ENCODE assay signal across 8 cellular contexts in the genomic region with DNA sequence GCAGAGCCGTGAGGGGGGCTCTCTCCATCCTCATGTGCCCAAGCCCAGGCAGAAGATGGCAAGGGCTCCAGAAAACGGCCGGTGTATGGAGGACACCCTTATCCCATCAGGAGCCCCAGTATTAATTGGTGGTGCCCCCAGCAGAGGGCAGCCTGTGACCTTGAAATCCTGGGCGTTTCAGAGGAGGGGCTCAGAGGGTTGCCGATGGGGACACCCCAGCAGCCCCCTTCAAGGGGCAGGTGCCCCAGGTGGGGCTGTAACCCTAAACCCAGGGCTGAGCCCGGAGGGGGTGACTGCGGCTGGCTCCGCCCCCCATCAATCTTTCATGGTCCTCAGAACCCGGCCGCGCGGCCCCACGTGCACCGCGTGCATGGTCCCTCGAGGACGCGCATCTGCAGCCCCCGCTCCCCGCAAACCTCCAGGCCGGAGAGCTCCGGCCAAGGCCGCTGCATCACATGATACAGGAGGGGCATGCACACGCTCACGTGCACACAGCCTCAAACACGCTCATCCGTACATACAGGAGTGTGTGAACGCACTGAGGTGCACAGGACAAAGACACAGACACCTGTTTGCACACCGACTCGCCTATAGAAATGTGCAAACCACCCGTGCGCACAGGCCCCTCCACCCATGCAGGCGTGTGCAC. TPM values are rescaled to one million over a fixed set of nuclear protein-coding genes. Genes with fewer than 3 reads are reported as not detected.
DNase-seq lines count a peak whose midpoint lies in the region; ATAC-seq lines count a peak whose summit lies in the region.

No MANE protein-coding gene starts in this region.

- peaks cover 8% of the 10 kb centered on the region for H4K20me1 ChIP-seq in Karpas-422 (ENCODE audit: insufficient read depth, low read depth, low read length)

- no peaks in the 10 kb centered on the region for H3K9me2 ChIP-seq in Karpas-422 (replicated peaks; ENCODE audit: insufficient read depth, low read length)

- H3K27me3 ChIP-seq in Karpas-422 (ENCODE audit: low read length) = no peaks in the 10 kb centered on the region

- no peaks in the 10 kb centered on the region for H3K27me3 Mint-ChIP-seq in activated T-cell treated with anti-CD3 and anti-CD28 coated beads, Interleukin-2, amount 50 U/mL, for 4 hours (ENCODE audit: low read depth)

- peaks cover 27% of the 10 kb centered on the region for H3K4me1 ChIP-seq in Karpas-422 (ENCODE audit: low read length)

- peak overlapping the region; percentile 93 for H3K4me3 ChIP-seq in Karpas-422 (ENCODE audit: low read length)

- peaks cover 22% of the 10 kb centered on the region for H3K79me2 ChIP-seq in Karpas-422 (ENCODE audit: low read length)

- peak overlapping the region; percentile 90 for H3K4me3 Mint-ChIP-seq in activated T-cell treated with anti-CD3 and anti-CD28 coated beads, Interleukin-2, amount 50 U/mL, for 4 hours

- peak overlapping the region; percentile 80 for H3K9ac ChIP-seq in Karpas-422 (ENCODE audit: low read length)

- no peaks in the 10 kb centered on the region for H3K9me3 Mint-ChIP-seq in activated T-cell treated with anti-CD3 and anti-CD28 coated beads, Interleukin-2, amount 50 U/mL, for 4 hours

- H3K4me2 ChIP-seq in Karpas-422 (ENCODE audit: low read depth, low read length, poor library complexity, severe bottlenecking) = peak overlapping the region; percentile 86

- H2AFZ ChIP-seq in Karpas-422 (ENCODE audit: low read length) = peak overlapping the region; percentile 49; the same call in 1 of the 2 replicates

- intact Hi-C loops in head of caudate nucleus (cut with DNase I) (loop anchor here (10.0 kb wide), 1 partner anchor 212 kb away; a partner anchor contains a TSS), posterior vena cava (cut with DNase I) (loop anchor here in 1 of 2 donors (10.0 kb wide), 1 partner anchor 52 kb away; a partner anchor contains a TSS)

- H3K9me3 ChIP-seq in Karpas-422 (ENCODE audit: low read length) = no peaks in the 10 kb centered on the region

- H3K4me1 Mint-ChIP-seq in activated T-cell treated with anti-CD3 and anti-CD28 coated beads, Interleukin-2, amount 50 U/mL, for 4 hours (ENCODE audit: low read depth) = peaks cover 23% of the 10 kb centered on the region

- peak; percentile 53 for DNase-seq in COLO668 (lab: John Stamatoyannopoulos, UW; ENCODE audit: unreplicated experiment)
- DNase-seq in Karpas-422 = peak; percentile 78
- DNase-seq in activated T-cell treated with anti-CD3 and anti-CD28 coated beads, Interleukin-2, amount 50 U/mL, for 4 hours = no peak
- DNase-seq in head of caudate nucleus = peak in 39 of 42 donors; percentile 47 to 86 (median 67)
- DNase-seq in posterior vena cava (ENCODE audit: low spot score) = peak; percentile 85
- no peak for DNase-seq in GM19240 (ENCODE audit: insufficient read length, low spot score)

- peak overlapping the region; percentile 47 for H3K27ac ChIP-seq in Karpas-422 (ENCODE audit: low read length)

- peaks cover 21% of the 10 kb centered on the region; the same call in 1 of the 2 replicates for H3K36me3 ChIP-seq in Karpas-422 (ENCODE audit: insufficient read depth, low read length)

- ATAC-seq in activated T-cell treated with anti-CD3 and anti-CD28 coated beads, Interleukin-2, amount 50 U/mL, for 4 hours = no peak
- no peak for ATAC-seq in GM19395 (IDR thresholded peaks at IDR 0.05; ENCODE audit: unreplicated experiment)
- ATAC-seq in HG02938 (IDR thresholded peaks at IDR 0.05; ENCODE audit: unreplicated experiment) = no peak

- peaks cover 7% of the 10 kb centered on the region for H3K36me3 Mint-ChIP-seq in activated T-cell treated with anti-CD3 and anti-CD28 coated beads, Interleukin-2, amount 50 U/mL, for 4 hours (ENCODE audit: insufficient read depth)

RNA-seq across cellular contexts. Expression of a gene that starts 1.0 kb away (rescaled TPM):
- 2.5 and 6.2 TPM in 2 replicates for total RNA-seq in Karpas-422 (2014; rRNA removed; shearing (Covaris generic); ENCODE audit: low replicate concordance)
- total RNA-seq in activated T-cell treated with anti-CD3 and anti-CD28 coated beads, Interleukin-2, amount 50 U/mL, for 4 hours = 1 to 10 TPM; 3.6 to 8.0 (median 6.6) TPM
- 1 to 10 TPM; 1.9 to 2.9 TPM for total RNA-seq in posterior vena cava

RNA-seq across cellular contexts. Expression of a gene that starts 9.9 kb away (rescaled TPM):
- 17.0 and 24.2 TPM in 2 replicates for total RNA-seq in Karpas-422 (2014; rRNA removed; shearing (Covaris generic); ENCODE audit: low replicate concordance)
- total RNA-seq in activated T-cell treated with anti-CD3 and anti-CD28 coated beads, Interleukin-2, amount 50 U/mL, for 4 hours = 10 to 100 TPM; 33.9 to 39.7 (median 35.7) TPM
- total RNA-seq in posterior vena cava = 1 to 10 TPM; 6.1 to 6.6 TPM

RNA-seq across cellular contexts. Expression of a gene that starts 23.4 kb away (rescaled TPM):
- total RNA-seq in Karpas-422 (2014; rRNA removed; shearing (Covaris generic); ENCODE audit: low replicate concordance) = not detected in 2 replicates
- total RNA-seq in activated T-cell treated with anti-CD3 and anti-CD28 coated beads, Interleukin-2, amount 50 U/mL, for 4 hours = not detected
- total RNA-seq in posterior vena cava = 1 to 10 TPM in 1 of 2 donors, under 1 TPM in 1; 0.90 to 1.1 TPM

RNA-seq across cellular contexts. Expression of a gene that starts 29.3 kb away (rescaled TPM):
- total RNA-seq in Karpas-422 (2014; rRNA removed; shearing (Covaris generic); ENCODE audit: low replicate concordance) = 256 and 416 TPM in 2 replicates
- total RNA-seq in activated T-cell treated with anti-CD3 and anti-CD28 coated beads, Interleukin-2, amount 50 U/mL, for 4 hours = 10 to 100 TPM; 13.6 to 36.7 (median 13.8) TPM
- 10 to 100 TPM; 60.7 to 76.7 TPM for total RNA-seq in posterior vena cava

RNA-seq across cellular contexts. Expression of a gene that starts 49.9 kb away (rescaled TPM):
- total RNA-seq in Karpas-422 (2014; rRNA removed; shearing (Covaris generic); ENCODE audit: low replicate concordance) = 5.1 and 5.7 TPM in 2 replicates
- total RNA-seq in activated T-cell treated with anti-CD3 and anti-CD28 coated beads, Interleukin-2, amount 50 U/mL, for 4 hours = 10 to 100 TPM; 16.5 to 21.4 (median 19.6) TPM
- total RNA-seq in posterior vena cava = 10 to 100 TPM; 11.5 to 13.0 TPM

Comparison
In these comparisons a context has a peak if more than half of its experiments do, and no peak if none do; other contexts are left out.
1. DNase-seq: peak in COLO668 (single experiment), Karpas-422 (single experiment), head of caudate nucleus (39 of 42) and posterior vena cava (single experiment); none in activated T-cell treated with anti-CD3 and anti-CD28 coated beads, Interleukin-2, amount 50 U/mL, for 4 hours (single experiment) and GM19240 (single experiment).